In genomic region chr9:129322022-129322621, GRCh38 we compare ENCODE assay signal across 13 cellular contexts.
DNase-seq lines count a peak whose midpoint lies in the region; ATAC-seq, FAIRE-seq and TF ChIP-seq lines count a peak whose summit lies in the region.
"Had no signal": no experiment of that assay in that cellular context is flagged by ENCODE, and none has a peak within 500 bp of the region (broad histone marks: within the 10 kb centered on the region; RNA-seq: fewer than 3 reads in every experiment).

No MANE protein-coding gene starts in this region.

- peaks cover 2% of the 10 kb centered on the region for H3K9me3 ChIP-seq in WERI-Rb-1 (ENCODE audit: severe bottlenecking)
- no peaks in the 10 kb centered on the region for H3K9me3 ChIP-seq in kidney (ENCODE audit: control insufficient read depth in 1 of 2, low read length in 2 of 2)

- H3K9ac ChIP-seq in kidney (ENCODE audit: low read length in 2 of 2) = peak overlapping the region in 1 of 2 donors; percentile 78

- no peaks in the 10 kb centered on the region for H3K36me3 ChIP-seq in WERI-Rb-1
- H3K36me3 ChIP-seq in kidney (ENCODE audit: control insufficient read depth in 1 of 2, insufficient read depth in 2 of 2, low read length in 2 of 2) = no peaks in the 10 kb centered on the region

- TF ChIP-seq CTCF in GM13976 (IDR thresholded peaks at IDR 0.05; ENCODE audit: borderline replicate concordance, control extremely low read depth, extremely low read depth, insufficient read depth, missing control alignments) (no peak), WERI-Rb-1 (IDR thresholded peaks at IDR 0.05; ENCODE audit: low read depth, low read length) (0 out of 2 replicates have a peak, but pooled peaks have one; percentile 11), kidney (IDR thresholded peaks at IDR 0.05; ENCODE audit: borderline replicate concordance, extremely low read depth, insufficient read depth) (no peak), omental fat pad (IDR thresholded peaks at IDR 0.05) (no peak)

- intact Hi-C loops in kidney (cut with DNase I) = no loop called here

- H3K4me3 ChIP-seq in WERI-Rb-1 (ENCODE audit: low read depth, low read length) = no peak overlapping the region
- peak overlapping the region in 1 of 2 donors; percentile 58 for H3K4me3 ChIP-seq in kidney (ENCODE audit: low read length in 2 of 2)
- H3K4me3 ChIP-seq in skin epidermis = peak overlapping the region in 1 of 7 experiments; percentile 39

- FAIRE-seq in kidney (lab: Jason Lieb, UNC) = no peak
- FAIRE-seq: keratinocyte had no signal

- in situ Hi-C loops in GM13976 (cut with MboI; ENCODE audit: low sequenced_read_pairs, unreplicated experiment) = no loop called here

- H3K27me3 ChIP-seq in WERI-Rb-1 (ENCODE audit: insufficient read depth, low read depth, severe bottlenecking) = no peaks in the 10 kb centered on the region

- H3K27ac ChIP-seq in WERI-Rb-1 = no peak overlapping the region
- H3K27ac ChIP-seq in kidney (ENCODE audit: low read depth in 2 of 2, low read length in 2 of 2) = peak overlapping the region; percentile 82 to 95
- H3K27ac ChIP-seq in skin epidermis = peak overlapping the region in 12 of 21 experiments; percentile 36 to 90 (median 80)
- H3K27ac ChIP-seq: GM23248 had no signal

- peaks cover 25 to 33% of the 10 kb centered on the region in 2 donors for H3K4me1 ChIP-seq in kidney (ENCODE audit: control insufficient read depth in 1 of 2, insufficient read depth in 1 of 2, low read depth in 1 of 2, low read length in 2 of 2)

- peak; percentile 18 for DNase-seq in GM13976 (ENCODE audit: low spot score)
- no peak for DNase-seq in WERI-Rb-1
- DNase-seq in kidney = peak; percentile 74
- DNase-seq in NCI-H345 (lab: John Stamatoyannopoulos, UW) = no peak
- no peak for DNase-seq in omental fat pad (ENCODE audit: low spot score)
- no peak for DNase-seq in NCI-H2227 treated with DMSO at 0.1 percent for 48 hours (lab: John Stamatoyannopoulos, UW)
- DNase-seq: activated naive CD4-positive, alpha-beta T cell treated with anti-CD3 and anti-CD28 coated beads, Interleukin-2, amount 50 U/mL, for 16 hours; GM23248; NCI-H1092; stimulated activated CD8-positive, alpha-beta memory T cell treated with anti-CD3 and anti-CD28 coated beads, Interleukin-4, amount 100 ng/mL, for 48 hours had no signal

- ATAC-seq in HG02840 (IDR thresholded peaks at IDR 0.05; ENCODE audit: low FRiP score, unreplicated experiment) (no peak), omental fat pad (ENCODE audit: low FRiP score) (no peak)

Comparison
In these comparisons a context has a peak if more than half of its experiments do, and no peak if none do; other contexts are left out.
1. DNase-seq: peak in GM13976 (single experiment) and kidney (single experiment); none in WERI-Rb-1 (single experiment), NCI-H345 (single experiment), omental fat pad (single experiment) and NCI-H2227 treated with DMSO at 0.1 percent for 48 hours (single experiment).